ENCODE assay signal across 8 cellular contexts in genomic region chr7:12211054-12212050, GRCh38. TPM values are rescaled to one million over a fixed set of nuclear protein-coding genes. Genes with fewer than 3 reads are reported as not detected.
A peak's percentile ranks its signal among the peaks of the same experiment; 100 is the strongest.
DNase-seq lines count a peak whose midpoint lies in the region; ATAC-seq and TF ChIP-seq lines count a peak whose summit lies in the region.

Gene TMEM106B, plus strand, starts transcription at chr7:12211294. Its CDS starts 3,517 bp downstream, at chr7:12214811.

- no peaks in the 10 kb centered on the region for H3K9me3 ChIP-seq in BE2C

- ATAC-seq in HG03442 (IDR thresholded peaks at IDR 0.05; ENCODE audit: unreplicated experiment): peak; percentile 94

- H3K4me1 ChIP-seq in BE2C: no peaks in the 10 kb centered on the region

- DNase-seq in BE2C: peak; percentile 99
- peak; percentile 68 for DNase-seq in GM19238 (ENCODE audit: insufficient read length, low spot score)
- DNase-seq in NCI-H510A treated with DMSO at 0.1 percent for 48 hours (lab: John Stamatoyannopoulos, UW): peak; percentile 93
- DNase-seq in activated CD4-positive, alpha-beta T cell treated with anti-CD3 and anti-CD28 coated beads, Interleukin-2, amount 10 ng/mL, durations not matched to agents 24 days and 14 days: peak; percentile 99
- peak; percentile 97 for DNase-seq in coronary artery (ENCODE audit: low spot score)
- peak; percentile 95 to 96 for DNase-seq in stimulated activated CD4-positive, alpha-beta T cell treated with anti-CD3 and anti-CD28 coated beads, Interleukin-1b, Interleukin-23, amount 100 ng/mL, for 4 hours (ENCODE audit: low read depth in 2 of 2)

- H3K4me3 ChIP-seq in BE2C (ENCODE audit: low read depth, low read length): peak within 1 kb of the TSS; percentile 71
- peak within 1 kb of the TSS; percentile 89 for H3K4me3 ChIP-seq in coronary artery

- no peaks in the 10 kb centered on the region for H3K36me3 ChIP-seq in BE2C

- peak within 1 kb of the TSS; percentile 91 for H3K27ac Mint-ChIP-seq in activated CD4-positive, alpha-beta T cell treated with anti-CD3 and anti-CD28 coated beads, Interleukin-2, amount 10 ng/mL, durations not matched to agents 24 days and 14 days

- H3K27me3 Mint-ChIP-seq in activated CD4-positive, alpha-beta T cell treated with anti-CD3 and anti-CD28 coated beads, Interleukin-2, amount 10 ng/mL, durations not matched to agents 24 days and 14 days: peaks cover 31% of the 10 kb centered on the region

- peak within 1 kb of the TSS; percentile 94 for H3K4me3 Mint-ChIP-seq in activated CD4-positive, alpha-beta T cell treated with anti-CD3 and anti-CD28 coated beads, Interleukin-2, amount 10 ng/mL, durations not matched to agents 24 days and 14 days

- H3K27me3 ChIP-seq in BE2C (no peaks in the 10 kb centered on the region), layer of hippocampus (ENCODE audit: control insufficient read depth, insufficient read depth, low read length) (no peaks in the 10 kb centered on the region)

- H3K4me1 Mint-ChIP-seq in activated CD4-positive, alpha-beta T cell treated with anti-CD3 and anti-CD28 coated beads, Interleukin-2, amount 10 ng/mL, durations not matched to agents 24 days and 14 days: peaks cover 29% of the 10 kb centered on the region

- H3K9me3 Mint-ChIP-seq in activated CD4-positive, alpha-beta T cell treated with anti-CD3 and anti-CD28 coated beads, Interleukin-2, amount 10 ng/mL, durations not matched to agents 24 days and 14 days: no peaks in the 10 kb centered on the region

- H3K36me3 Mint-ChIP-seq in activated CD4-positive, alpha-beta T cell treated with anti-CD3 and anti-CD28 coated beads, Interleukin-2, amount 10 ng/mL, durations not matched to agents 24 days and 14 days (ENCODE audit: low read depth): peaks cover 13% of the 10 kb centered on the region

- TF ChIP-seq CTCF in BE2C (IDR thresholded peaks at IDR 0.05; ENCODE audit: low read depth, low read length) (peak; percentile 10; the same call in 1 of the 2 replicates), coronary artery (IDR thresholded peaks at IDR 0.05) (no peak)

- intact Hi-C loops in activated CD4-positive, alpha-beta T cell treated with anti-CD3 and anti-CD28 coated beads, Interleukin-2, amount 10 ng/mL, durations not matched to agents 24 days and 14 days (cut with micrococcal nuclease): loop anchor here (1.0 to 10.0 kb wide), 5 partner anchors 47 to 475 kb away; partner anchors contain the start of gene VWDE

- H3K27ac ChIP-seq in coronary artery (peak within 1 kb of the TSS; percentile 87 to 91), layer of hippocampus (ENCODE audit: low read depth, low read length) (peak within 1 kb of the TSS; percentile 92)

RNA-seq across cellular contexts. Expression of gene TMEM106B, which starts in this region (rescaled TPM):
- 26.2 TPM for polyA plus RNA-seq in BE2C (2012; ENCODE audit: insufficient read depth, insufficient read length, low read depth)
- total RNA-seq in activated CD4-positive, alpha-beta T cell treated with anti-CD3 and anti-CD28 coated beads, Interleukin-2, amount 10 ng/mL, durations not matched to agents 24 days and 14 days: 24.0 and 25.5 TPM in 2 replicates

Comparison
In these comparisons a context has a peak if more than half of its experiments do, and no peak if none do; other contexts are left out.
1. Peak in every context shown above with its lines: DNase-seq, ATAC-seq, H3K4me3 ChIP-seq and H3K27ac ChIP-seq.